Comparison of ENCODE assay signal across 9 cellular contexts in genomic region chr11:61922539-61922938, GRCh38. TPM values are rescaled to one million over a fixed set of nuclear protein-coding genes. Genes with fewer than 3 reads are reported as not detected.
DNase-seq lines count a peak whose midpoint lies in the region; ATAC-seq and TF ChIP-seq lines count a peak whose summit lies in the region.
"Had no signal": no experiment of that assay in that cellular context is flagged by ENCODE, and none has a peak within 500 bp of the region (broad histone marks: within the 10 kb centered on the region; RNA-seq: fewer than 3 reads in every experiment).

No MANE protein-coding gene starts in this region.

- H3K36me3 ChIP-seq in MG63: no peaks in the 10 kb centered on the region
- H3K36me3 ChIP-seq in lower lobe of right lung: no peaks in the 10 kb centered on the region
- H3K36me3 ChIP-seq in transverse colon: no peaks in the 10 kb centered on the region

- H3K4me3 ChIP-seq in MG63 (no peak overlapping the region), choroid plexus epithelial cell (ENCODE audit: low read depth, low read length) (no peak overlapping the region), lower lobe of right lung (no peak overlapping the region), transverse colon (no peak overlapping the region)

- no peak for TF ChIP-seq CTCF in choroid plexus epithelial cell (conservative IDR thresholded peaks at IDR 0.05; ENCODE audit: low read depth, low read length)
- no peak for TF ChIP-seq CTCF in lower lobe of right lung (IDR thresholded peaks at IDR 0.05)
- TF ChIP-seq CTCF in transverse colon (IDR thresholded peaks at IDR 0.05): no peak

- H3K27me3 ChIP-seq in MG63 (no peaks in the 10 kb centered on the region), lower lobe of right lung (ENCODE audit: low read depth) (peaks cover 17% of the 10 kb centered on the region), transverse colon (peaks cover 43% of the 10 kb centered on the region)

- H3K4me1 ChIP-seq in lower lobe of right lung (peaks cover 39% of the 10 kb centered on the region), transverse colon (peaks cover 0 to 30% (median 8%) of the 10 kb centered on the region in 4 donors)

- intact Hi-C loops in lower lobe of right lung (cut with DNase I) (no loop called here), transverse colon (cut with DNase I; ENCODE audit: low total_unique reads) (no loop called here)

- in situ Hi-C loops in transverse colon (cut with MboI; ENCODE audit: low pct_ligation_motif_present in 1 of 4, low pct_unique_long_range_greater_than_20kb in 1 of 4, low sequenced_read_pairs in 3 of 4): no loop called here

- ATAC-seq in lower lobe of right lung: peak; percentile 68 to 73
- no peak for ATAC-seq in HG03175 (IDR thresholded peaks at IDR 0.05; ENCODE audit: unreplicated experiment)
- ATAC-seq in GM21825 (IDR thresholded peaks at IDR 0.05; ENCODE audit: unreplicated experiment): no peak

- 20 to 40% methylated on average over 1 to 6 of the region's 6 CpGs for WGBS in transverse colon (ENCODE audit: low coverage in 1 of 2), 2 donors

- no peaks in the 10 kb centered on the region for H3K9me3 ChIP-seq in MG63
- no peaks in the 10 kb centered on the region for H3K9me3 ChIP-seq in lower lobe of right lung
- H3K9me3 ChIP-seq in transverse colon: no peaks in the 10 kb centered on the region

- TF ChIP-seq EP300 in transverse colon (IDR thresholded peaks at IDR 0.05; ENCODE audit: low read depth): no peak

- no peak for TF ChIP-seq POLR2A in transverse colon (IDR thresholded peaks at IDR 0.05)

- DNase-seq in MG63: peak; percentile 22
- peak; percentile 57 for DNase-seq in choroid plexus epithelial cell (ENCODE audit: low read depth)
- peak; percentile 72 for DNase-seq in lower lobe of right lung
- DNase-seq in transverse colon: peak; percentile 55
- DNase-seq in cerebellum (ENCODE audit: low spot score): no peak
- no peak for DNase-seq in T-helper 9 cell
- DNase-seq: NCI-H1417 treated with DMSO at 0.1 percent for 48 hours had no signal

- H3K27ac ChIP-seq in lower lobe of right lung: peak overlapping the region; percentile 82
- H3K27ac ChIP-seq in transverse colon: peak overlapping the region; percentile 64 to 82 (median 76)

RNA-seq across cellular contexts. Expression of gene RAB3IL1, which starts 5.2 kb away (rescaled TPM):
- 2.8 and 3.0 TPM in 2 replicates for total RNA-seq in MG63 (2014; rRNA removed; shearing (Covaris generic); ENCODE audit: low replicate concordance)
- total RNA-seq in lower lobe of right lung: 11.4 TPM
- total RNA-seq in transverse colon: 1 to 10 TPM; 1.2 to 7.6 (median 5.9) TPM
- 4.5 TPM for total RNA-seq in cerebellum

RNA-seq across cellular contexts. Expression of gene BEST1, which starts 27.6 kb away (rescaled TPM):
- total RNA-seq in MG63 (2014; rRNA removed; shearing (Covaris generic); ENCODE audit: low replicate concordance): not detected in 2 replicates
- total RNA-seq in lower lobe of right lung (14.1 TPM), transverse colon (1 to 10 TPM in 3 of 4 donors, under 1 TPM in 1; 0.40 to 3.7 (median 2.6) TPM), cerebellum (1.9 TPM)

RNA-seq across cellular contexts. Expression of gene FADS3, which starts 31.2 kb away (rescaled TPM):
- total RNA-seq in MG63 (2014; rRNA removed; shearing (Covaris generic); ENCODE audit: low replicate concordance): 32.7 and 59.7 TPM in 2 replicates
- total RNA-seq in lower lobe of right lung: 50.1 TPM
- total RNA-seq in transverse colon: 10 to 100 TPM; 19.5 to 96.9 (median 31.6) TPM
- total RNA-seq in cerebellum: 29.9 TPM

RNA-seq across cellular contexts. Expression of gene FTH1, which starts 44.9 kb away (rescaled TPM):
- total RNA-seq in MG63 (2014; rRNA removed; shearing (Covaris generic); ENCODE audit: low replicate concordance): 301 and 415 TPM in 2 replicates
- total RNA-seq in lower lobe of right lung: 4,616 TPM
- 1,000 to 10,000 TPM; 2,288 to 6,007 (median 4,694) TPM for total RNA-seq in transverse colon
- total RNA-seq in cerebellum: 295 TPM

Comparison
In these comparisons a context has a peak if more than half of its experiments do, and no peak if none do; other contexts are left out.
1. DNase-seq: peak in MG63 (single experiment), choroid plexus epithelial cell (single experiment), lower lobe of right lung (single experiment) and transverse colon (single experiment); none in cerebellum (single experiment) and T-helper 9 cell (single experiment).
2. ATAC-seq: peak in lower lobe of right lung (2 of 2); none in HG03175 (single experiment) and GM21825 (single experiment).